ENCODE assay signal across 1 cellular context in genomic region chr2:120436885-120437603, GRCh38.
TF ChIP-seq lines count a peak whose summit lies in the region.

No MANE protein-coding gene starts in this region.

TF ChIP-seq in HepG2, 621 proteins besides CTCF, POLR2A, EP300 and RAD21 (continued from another document and continues in another):
- TF ChIP-seq ZBED4 (CRISPR knock-in tag; IDR thresholded peaks at IDR 0.05; ENCODE audit: borderline replicate concordance) (no peak), ADNP (CRISPR knock-in tag; IDR thresholded peaks at IDR 0.05) (0 out of 2 replicates have a peak, but pooled peaks have one; percentile 21), TEAD2 (CRISPR knock-in tag; IDR thresholded peaks at IDR 0.05) (no peak), SNAPC4 (CRISPR knock-in tag; IDR thresholded peaks at IDR 0.05) (no peak), ZBTB7B (CRISPR knock-in tag; IDR thresholded peaks at IDR 0.05) (peak; percentile 68; the same call in 1 of the 2 replicates), SIX4 (CRISPR knock-in tag; IDR thresholded peaks at IDR 0.05) (0 out of 2 replicates have a peak, but pooled peaks have one; percentile 12), ZNF44 (CRISPR knock-in tag; IDR thresholded peaks at IDR 0.05) (no peak), STAG1 (CRISPR knock-in tag; IDR thresholded peaks at IDR 0.05) (peak; percentile 82), YY1 (IDR thresholded peaks at IDR 0.05; ENCODE audit: insufficient read depth, insufficient replicate concordance, low read depth, low read length) (peak; percentile 9), MYNN (CRISPR knock-in tag; IDR thresholded peaks at IDR 0.05; ENCODE audit: low read depth) (no peak), CBX5 (CRISPR knock-in tag; IDR thresholded peaks at IDR 0.05; ENCODE audit: borderline replicate concordance) (0 out of 2 replicates have a peak, but pooled peaks have one; percentile 63), GATAD2A (CRISPR knock-in tag; IDR thresholded peaks at IDR 0.05) (0 out of 2 replicates have a peak, but pooled peaks have one; percentile 14), SMC3 (IDR thresholded peaks at IDR 0.05; ENCODE audit: low read length) (peak; percentile 96), TEAD3 (CRISPR knock-in tag; optimal IDR thresholded peaks at IDR 0.05; ENCODE audit: borderline replicate concordance) (peak; percentile 68), PITX1 (CRISPR knock-in tag; IDR thresholded peaks at IDR 0.05) (peak; percentile 32; the same call in 1 of the 2 replicates), SAP130 (CRISPR knock-in tag; IDR thresholded peaks at IDR 0.05; ENCODE audit: low read depth) (peak; percentile 25; the same call in 1 of the 2 replicates), ZBTB42 (CRISPR knock-in tag; IDR thresholded peaks at IDR 0.05) (no peak), BCL6 (CRISPR knock-in tag; IDR thresholded peaks at IDR 0.05) (peak; percentile 57; the same call in 1 of the 2 replicates), POGK (CRISPR knock-in tag; conservative IDR thresholded peaks at IDR 0.05) (no peak), NCOA5 (CRISPR knock-in tag; IDR thresholded peaks at IDR 0.05) (no peak), ZNF33A (CRISPR knock-in tag; IDR thresholded peaks at IDR 0.05; ENCODE audit: borderline replicate concordance) (no peak), ZNF329 (CRISPR knock-in tag; IDR thresholded peaks at IDR 0.05; ENCODE audit: low read depth) (no peak), CEBPB (IDR thresholded peaks at IDR 0.05; ENCODE audit: borderline replicate concordance, low read depth, low read length) (no peak), MEIS2 (CRISPR knock-in tag; IDR thresholded peaks at IDR 0.05) (peak; percentile 65; the same call in 1 of the 2 replicates), PAF1 (CRISPR knock-in tag; IDR thresholded peaks at IDR 0.05) (no peak), CEBPG (CRISPR knock-in tag; IDR thresholded peaks at IDR 0.05) (peak; percentile 16; the same call in 1 of the 2 replicates), ZNF530 (CRISPR knock-in tag; IDR thresholded peaks at IDR 0.05; ENCODE audit: low read depth) (no peak), RBM22 (optimal IDR thresholded peaks at IDR 0.05; ENCODE audit: low read length) (no peak), SOX6 (IDR thresholded peaks at IDR 0.05) (no peak), SOX6 (CRISPR knock-in tag; IDR thresholded peaks at IDR 0.05) (peak; percentile 49; the same call in 1 of the 2 replicates), ZNF138 (CRISPR knock-in tag; IDR thresholded peaks at IDR 0.05; ENCODE audit: low read depth) (no peak), MED1 (CRISPR knock-in tag; IDR thresholded peaks at IDR 0.05) (0 out of 2 replicates have a peak, but pooled peaks have one; percentile 31), ZNF713 (CRISPR knock-in tag; IDR thresholded peaks at IDR 0.05) (no peak), ZBTB33 (CRISPR knock-in tag; IDR thresholded peaks at IDR 0.05) (peak; percentile 50), ZFX (CRISPR knock-in tag; IDR thresholded peaks at IDR 0.05; ENCODE audit: low read depth) (peak; percentile 27; the same call in 1 of the 2 replicates), ZEB1 (IDR thresholded peaks at IDR 0.05; ENCODE audit: insufficient replicate concordance, low read depth) (no peak), ZNF563 (CRISPR knock-in tag; IDR thresholded peaks at IDR 0.05) (no peak), MXD4 (CRISPR knock-in tag; IDR thresholded peaks at IDR 0.05) (no peak), HOXA3 (CRISPR knock-in tag; IDR thresholded peaks at IDR 0.05) (peak; percentile 40; the same call in 1 of the 2 replicates), ONECUT2 (CRISPR knock-in tag; IDR thresholded peaks at IDR 0.05) (no peak)
- TF ChIP-seq, protein P1, sequence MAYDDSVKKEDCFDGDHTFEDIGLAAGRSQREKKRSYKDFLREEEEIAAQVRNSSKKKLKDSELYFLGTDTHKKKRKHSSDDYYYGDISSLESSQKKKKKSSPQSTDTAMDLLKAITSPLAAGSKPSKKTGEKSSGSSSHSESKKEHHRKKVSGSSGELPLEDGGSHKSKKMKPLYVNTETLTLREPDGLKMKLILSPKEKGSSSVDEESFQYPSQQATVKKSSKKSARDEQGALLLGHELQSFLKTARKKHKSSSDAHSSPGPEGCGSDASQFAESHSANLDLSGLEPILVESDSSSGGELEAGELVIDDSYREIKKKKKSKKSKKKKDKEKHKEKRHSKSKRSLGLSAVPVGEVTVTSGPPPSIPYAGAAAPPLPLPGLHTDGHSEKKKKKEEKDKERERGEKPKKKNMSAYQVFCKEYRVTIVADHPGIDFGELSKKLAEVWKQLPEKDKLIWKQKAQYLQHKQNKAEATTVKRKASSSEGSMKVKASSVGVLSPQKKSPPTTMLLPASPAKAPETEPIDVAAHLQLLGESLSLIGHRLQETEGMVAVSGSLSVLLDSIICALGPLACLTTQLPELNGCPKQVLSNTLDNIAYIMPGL (CRISPR knock-in tag; IDR thresholded peaks at IDR 0.05; ENCODE audit: borderline replicate concordance in 1 of 2, low read depth in 1 of 2): peak in 1 of 2 experiments; percentile 55; a peak in 1 of 4 replicates
- TF ChIP-seq, protein P2, sequence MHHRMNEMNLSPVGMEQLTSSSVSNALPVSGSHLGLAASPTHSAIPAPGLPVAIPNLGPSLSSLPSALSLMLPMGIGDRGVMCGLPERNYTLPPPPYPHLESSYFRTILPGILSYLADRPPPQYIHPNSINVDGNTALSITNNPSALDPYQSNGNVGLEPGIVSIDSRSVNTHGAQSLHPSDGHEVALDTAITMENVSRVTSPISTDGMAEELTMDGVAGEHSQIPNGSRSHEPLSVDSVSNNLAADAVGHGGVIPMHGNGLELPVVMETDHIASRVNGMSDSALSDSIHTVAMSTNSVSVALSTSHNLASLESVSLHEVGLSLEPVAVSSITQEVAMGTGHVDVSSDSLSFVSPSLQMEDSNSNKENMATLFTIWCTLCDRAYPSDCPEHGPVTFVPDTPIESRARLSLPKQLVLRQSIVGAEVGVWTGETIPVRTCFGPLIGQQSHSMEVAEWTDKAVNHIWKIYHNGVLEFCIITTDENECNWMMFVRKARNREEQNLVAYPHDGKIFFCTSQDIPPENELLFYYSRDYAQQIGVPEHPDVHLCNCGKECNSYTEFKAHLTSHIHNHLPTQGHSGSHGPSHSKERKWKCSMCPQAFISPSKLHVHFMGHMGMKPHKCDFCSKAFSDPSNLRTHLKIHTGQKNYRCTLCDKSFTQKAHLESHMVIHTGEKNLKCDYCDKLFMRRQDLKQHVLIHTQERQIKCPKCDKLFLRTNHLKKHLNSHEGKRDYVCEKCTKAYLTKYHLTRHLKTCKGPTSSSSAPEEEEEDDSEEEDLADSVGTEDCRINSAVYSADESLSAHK (CRISPR knock-in tag; IDR thresholded peaks at IDR 0.05; ENCODE audit: borderline replicate concordance): no peak
- TF ChIP-seq, protein P3, sequence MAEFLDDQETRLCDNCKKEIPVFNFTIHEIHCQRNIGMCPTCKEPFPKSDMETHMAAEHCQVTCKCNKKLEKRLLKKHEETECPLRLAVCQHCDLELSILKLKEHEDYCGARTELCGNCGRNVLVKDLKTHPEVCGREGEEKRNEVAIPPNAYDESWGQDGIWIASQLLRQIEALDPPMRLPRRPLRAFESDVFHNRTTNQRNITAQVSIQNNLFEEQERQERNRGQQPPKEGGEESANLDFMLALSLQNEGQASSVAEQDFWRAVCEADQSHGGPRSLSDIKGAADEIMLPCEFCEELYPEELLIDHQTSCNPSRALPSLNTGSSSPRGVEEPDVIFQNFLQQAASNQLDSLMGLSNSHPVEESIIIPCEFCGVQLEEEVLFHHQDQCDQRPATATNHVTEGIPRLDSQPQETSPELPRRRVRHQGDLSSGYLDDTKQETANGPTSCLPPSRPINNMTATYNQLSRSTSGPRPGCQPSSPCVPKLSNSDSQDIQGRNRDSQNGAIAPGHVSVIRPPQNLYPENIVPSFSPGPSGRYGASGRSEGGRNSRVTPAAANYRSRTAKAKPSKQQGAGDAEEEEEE (CRISPR knock-in tag; IDR thresholded peaks at IDR 0.05; ENCODE audit: borderline replicate concordance): no peak
